Comparison of ENCODE assay signal across 8 cellular contexts in the genomic region with DNA sequence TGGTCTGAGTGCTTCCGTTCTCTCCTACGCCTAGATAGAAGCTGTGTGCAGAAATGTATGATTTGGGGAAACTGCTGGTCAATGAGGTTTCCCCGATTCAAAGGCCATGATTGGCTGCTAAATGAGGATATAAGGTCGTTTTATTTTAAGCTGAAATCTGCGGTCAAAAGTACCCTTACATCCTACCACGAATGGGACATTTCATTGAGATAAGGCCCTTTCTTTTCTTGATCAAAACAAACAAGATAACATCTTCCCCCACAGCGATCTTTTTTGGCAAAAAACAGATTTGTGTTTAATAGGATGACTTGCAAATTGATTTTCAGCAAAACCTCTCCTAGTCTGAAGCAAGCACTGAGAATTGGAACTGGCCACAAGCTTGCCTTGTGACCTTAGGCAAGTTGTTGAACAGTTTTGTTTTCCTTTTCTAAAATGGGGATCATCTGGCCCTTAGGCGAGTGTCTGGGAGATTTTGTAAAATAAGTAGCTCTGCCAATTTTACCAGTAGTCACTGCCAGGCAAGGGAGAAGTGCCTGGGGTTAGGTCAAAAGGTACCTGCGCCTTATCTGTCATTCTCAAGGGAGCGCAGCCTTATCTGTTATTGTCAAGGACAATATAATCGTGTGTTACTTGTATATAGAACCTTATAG. TPM values are rescaled to one million over a fixed set of nuclear protein-coding genes. Genes with fewer than 3 reads are reported as not detected.
A peak's percentile ranks its signal among the peaks of the same experiment; 100 is the strongest.
DNase-seq lines count a peak whose midpoint lies in the region; ATAC-seq and TF ChIP-seq lines count a peak whose summit lies in the region.

No MANE protein-coding gene starts in this region.

- H3K27ac ChIP-seq in GM23248 (no peak overlapping the region; the same call in 1 of the 2 replicates), PC-3 (ENCODE audit: low read length) (no peak overlapping the region), ectodermal cell (ENCODE audit: insufficient read depth, low read depth, low read length, poor library complexity, severe bottlenecking) (no peak overlapping the region), mesodermal cell (ENCODE audit: low read depth, low read length, severe bottlenecking) (no peak overlapping the region)

- H3K9me3 ChIP-seq in GM23248 (ENCODE audit: low read depth) (no peaks in the 10 kb centered on the region), PC-3 (ENCODE audit: low read length) (no peaks in the 10 kb centered on the region), ectodermal cell (ENCODE audit: control insufficient read depth, low read length) (no peaks in the 10 kb centered on the region), mesodermal cell (ENCODE audit: control insufficient read depth, low read length) (no peaks in the 10 kb centered on the region)

- H3K27me3 ChIP-seq in GM23248 (replicated peaks; ENCODE audit: insufficient read depth) (no peaks in the 10 kb centered on the region), PC-3 (ENCODE audit: low read length) (no peaks in the 10 kb centered on the region), ectodermal cell (ENCODE audit: control insufficient read depth, insufficient read depth, low read length, poor library complexity, severe bottlenecking) (peaks cover 6% of the 10 kb centered on the region)

- DNase-seq in DMS53 treated with DMSO at 0.1 percent for 48 hours (lab: John Stamatoyannopoulos, UW; ENCODE audit: unreplicated experiment) (peak; percentile 3), GM23248 (peak; percentile 23), PC-3 (peak; percentile 21), SKM-1 treated with dmso at 0.1 percent for 144 hours (lab: John Stamatoyannopoulos, UW; ENCODE audit: unreplicated experiment) (no peak), NCI-H2081 treated with DMSO at 0.1 percent for 48 hours (lab: John Stamatoyannopoulos, UW) (no peak)

- CTCF ChIA-PET in PC-3 (lab: Charles Lee), result interaction anchor here (0.5 to 0.9 kb wide), 7 partner anchors 10 to 385 kb away, joined by 3 to 11 read pairs (median 4); no protein-coding TSS in a partner anchor

- WGBS in GM23248 (ENCODE audit: low coverage in 1 of 2, low lambda C conversion rate in 2 of 2, missing lambda C conversion rate in 2 of 2), 2 experiments, result 38 to 46% methylated on average over 11 of the region's 11 CpGs
- 60 to 65% methylated on average over 10 to 11 of the region's 11 CpGs for WGBS in ectodermal cell, 2 experiments
- WGBS in mesodermal cell (ENCODE audit: insufficient coverage in 2 of 2), 2 experiments, result 61 to 74% methylated on average over 5 to 6 of the region's 11 CpGs

- no peaks in the 10 kb centered on the region for H3F3A ChIP-seq in GM23248 (ENCODE audit: insufficient read depth)
- H3F3A ChIP-seq in PC-3 (ENCODE audit: low read length, unreplicated experiment), result no peaks in the 10 kb centered on the region

- intact Hi-C loops in PC-3 (cut with micrococcal nuclease), result loop anchor here (1.0 kb wide), 1 partner anchor 76 kb away; no protein-coding TSS in a partner anchor

- ATAC-seq in PC-3, result peak; percentile 6; the same call in 1 of the 2 replicates
- no peak for ATAC-seq in GM19328 (IDR thresholded peaks at IDR 0.05; ENCODE audit: unreplicated experiment)

- H3K36me3 ChIP-seq in GM23248 (ENCODE audit: low read depth) (no peaks in the 10 kb centered on the region), PC-3 (ENCODE audit: low read depth, low read length) (no peaks in the 10 kb centered on the region), ectodermal cell (ENCODE audit: control insufficient read depth, insufficient read depth, low read length) (no peaks in the 10 kb centered on the region), mesodermal cell (ENCODE audit: control insufficient read depth, insufficient read depth, low read length) (no peaks in the 10 kb centered on the region)

- H3K4me1 ChIP-seq in GM23248 (ENCODE audit: insufficient read depth) (0 out of 2 replicates have a peak, but pooled peaks cover 6% of the 10 kb centered on the region), PC-3 (ENCODE audit: insufficient read depth, low read length) (peaks cover 17% of the 10 kb centered on the region), ectodermal cell (ENCODE audit: control insufficient read depth, insufficient read depth, low read length) (peaks cover 14% of the 10 kb centered on the region), mesodermal cell (ENCODE audit: control insufficient read depth, insufficient read depth, low read length, poor library complexity, severe bottlenecking) (peaks cover 5% of the 10 kb centered on the region)

- H4K20me1 ChIP-seq in GM23248 (ENCODE audit: insufficient read depth) (no peaks in the 10 kb centered on the region), PC-3 (ENCODE audit: low read length) (no peaks in the 10 kb centered on the region)

- peak overlapping the region; percentile 88 for H3K4me3 ChIP-seq in GM23248
- H3K4me3 ChIP-seq in PC-3 (ENCODE audit: low read length), result peak overlapping the region; percentile 85
- H3K4me3 ChIP-seq in ectodermal cell (ENCODE audit: insufficient read depth, low read depth, low read length), result peak overlapping the region; percentile 42
- peak overlapping the region; percentile 46 for H3K4me3 ChIP-seq in mesodermal cell (ENCODE audit: extremely low read depth, insufficient read depth, low read length, poor library complexity, severe bottlenecking)

- H2AFZ ChIP-seq in GM23248, result peak overlapping the region; percentile 93
- H2AFZ ChIP-seq in PC-3 (ENCODE audit: low read length), result peak overlapping the region; percentile 89

- in situ Hi-C loops in GM23248 (cut with MboI), result no loop called here

- TF ChIP-seq CTCF in PC-3 (conservative IDR thresholded peaks at IDR 0.05; ENCODE audit: low read depth, low read length), result no peak

- peak overlapping the region; percentile 72 for H3K9ac ChIP-seq in GM23248
- peak overlapping the region; percentile 59 for H3K9ac ChIP-seq in PC-3 (ENCODE audit: low read length)

- POLR2A ChIA-PET in PC-3 (lab: Charles Lee; ENCODE audit: unreplicated experiment), result interaction anchor here (0.5 to 0.7 kb wide), 4 partner anchors 10 to 874 kb away, joined by 3 to 10 read pairs (median 6); no protein-coding TSS in a partner anchor

- BruUV-seq in PC-3 (replicated peaks; lab: Mats Ljungman, UMichigan), result TSS peak; percentile 70

- H3K4me2 ChIP-seq in GM23248 (ENCODE audit: unreplicated experiment) (peak overlapping the region; percentile 92), PC-3 (ENCODE audit: low read length) (peak overlapping the region; percentile 85)

- H3K79me2 ChIP-seq in GM23248 (ENCODE audit: insufficient read depth), result no peaks in the 10 kb centered on the region
- peaks cover 14% of the 10 kb centered on the region; the same call in 1 of the 2 replicates for H3K79me2 ChIP-seq in PC-3 (ENCODE audit: low read length)

- no peaks in the 10 kb centered on the region for H3K9me2 ChIP-seq in GM23248 (ENCODE audit: insufficient read depth)
- H3K9me2 ChIP-seq in PC-3 (replicated peaks; ENCODE audit: low read length), result no peaks in the 10 kb centered on the region

RNA-seq across cellular contexts. Expression of gene SCPEP1, which starts 0.6 kb away (rescaled TPM):
- total RNA-seq in GM23248 (2014; rRNA removed; shearing (Covaris generic)), result 31.0 and 36.0 TPM in 2 replicates
- polyA plus RNA-seq in GM23248 (2016; fragmentation: Nextera tagmentation; extraction: Ambion mirVana), result 40.7 and 42.0 TPM in 2 replicates
- total RNA-seq in PC-3 (2014; rRNA removed), result 56.0 and 73.3 TPM in 2 replicates
- 43.8 TPM for polyA plus RNA-seq in ectodermal cell (2013, experiment 1 of 4)
- polyA plus RNA-seq in ectodermal cell (2013, experiment 2 of 4), result 47.3 TPM
- 37.2 TPM for polyA plus RNA-seq in ectodermal cell (2013, experiment 3 of 4)
- polyA plus RNA-seq in ectodermal cell (2013, experiment 4 of 4), result 41.6 TPM
- 52.4 TPM for polyA plus RNA-seq in mesodermal cell (2013, experiment 1 of 2)
- 51.3 TPM for polyA plus RNA-seq in mesodermal cell (2013, experiment 2 of 2)

RNA-seq across cellular contexts. Expression of gene COIL, which starts 17.7 kb away (rescaled TPM):
- total RNA-seq in GM23248 (2014; rRNA removed; shearing (Covaris generic)), result 10.7 and 10.9 TPM in 2 replicates
- polyA plus RNA-seq in GM23248 (2016; fragmentation: Nextera tagmentation; extraction: Ambion mirVana), result 9.5 and 10.5 TPM in 2 replicates
- 22.3 and 22.9 TPM in 2 replicates for total RNA-seq in PC-3 (2014; rRNA removed)
- 30.7 TPM for polyA plus RNA-seq in ectodermal cell (2013, experiment 1 of 4)
- polyA plus RNA-seq in ectodermal cell (2013, experiment 2 of 4), result 27.3 TPM
- polyA plus RNA-seq in ectodermal cell (2013, experiment 3 of 4), result 23.4 TPM
- polyA plus RNA-seq in ectodermal cell (2013, experiment 4 of 4), result 26.3 TPM
- 21.6 TPM for polyA plus RNA-seq in mesodermal cell (2013, experiment 1 of 2)
- 22.3 TPM for polyA plus RNA-seq in mesodermal cell (2013, experiment 2 of 2)

Comparison
In these comparisons a context has a peak if more than half of its experiments do, and no peak if none do; other contexts are left out.
1. DNase-seq: peak in DMS53 treated with DMSO at 0.1 percent for 48 hours (single experiment), GM23248 (single experiment) and PC-3 (single experiment); none in SKM-1 treated with dmso at 0.1 percent for 144 hours (single experiment) and NCI-H2081 treated with DMSO at 0.1 percent for 48 hours (single experiment).
2. Peak in every context shown above with its lines, with median percentiles within 50 percentile points of each other: H3K4me3 ChIP-seq.